In the genomic region with DNA sequence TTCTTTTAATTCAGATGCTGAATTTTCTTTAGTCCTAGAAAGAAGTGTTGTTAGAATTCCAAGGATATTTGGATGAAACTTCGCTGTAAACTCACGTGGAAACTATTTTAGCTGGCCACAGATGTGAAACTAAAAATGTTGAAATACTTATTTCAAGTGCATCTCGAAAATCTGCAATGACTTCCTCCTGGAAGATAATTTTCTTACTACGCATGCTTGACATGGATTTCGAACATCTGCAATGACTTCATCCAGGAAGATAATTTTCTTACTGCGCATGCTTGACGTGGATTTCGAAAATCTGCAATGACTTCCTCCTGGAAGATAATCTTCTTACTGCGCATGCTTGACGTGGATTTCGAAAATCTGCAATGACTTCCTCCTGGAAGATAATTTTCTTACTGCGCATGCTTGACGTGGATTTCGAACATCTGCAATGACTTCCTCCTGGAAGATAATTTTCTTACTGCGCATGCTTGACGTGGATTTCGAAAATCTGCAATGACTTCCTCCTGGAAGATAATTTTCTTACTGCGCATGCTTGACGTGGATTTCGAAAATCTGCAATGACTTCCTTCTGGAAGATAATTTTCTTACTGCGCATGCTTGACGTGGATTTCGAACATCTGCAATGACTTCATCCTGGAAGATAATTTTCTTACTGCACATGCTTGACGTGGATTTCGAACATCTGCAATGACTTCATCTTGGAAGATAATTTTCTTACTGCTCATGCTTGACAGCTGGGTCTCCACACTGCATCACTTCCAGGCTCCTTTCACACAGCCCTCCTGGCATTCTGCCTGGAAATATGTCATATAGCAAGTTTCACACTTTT, we compare ENCODE assay signal across 7 cellular contexts.
DNase-seq lines count a peak whose midpoint lies in the region; ATAC-seq and TF ChIP-seq lines count a peak whose summit lies in the region.
"Not testable (repeated sequence)": the region's sequence is repeated elsewhere in the genome, so short reads cannot be mapped to it uniquely, and the experiment has no call there.

No MANE protein-coding gene starts in this region.

- intact Hi-C loops in heart left ventricle (cut with DNase I), result not testable (repeated sequence)

- H3K27me3 ChIP-seq in MG63, heart left ventricle: not testable (repeated sequence)

- not testable (repeated sequence) for H3K4me3 ChIP-seq in MG63; astrocyte of the spinal cord (ENCODE audit: low read depth, low read length)
- peak overlapping the region in 4 of 12 donors; percentile 29 to 54 (median 41) for H3K4me3 ChIP-seq in heart left ventricle
- H3K4me3 ChIP-seq in skeletal muscle cell (ENCODE audit: low read depth, low read length), result peak overlapping the region; percentile 5

- WGBS in heart left ventricle, 4 donors, result 67 to 81% (median 71%) methylated on average over 25 of the region's 25 CpGs

- peak overlapping the region; percentile 17 to 66 (median 46) for H3K27ac ChIP-seq in heart left ventricle

- H3K4me1 ChIP-seq in heart left ventricle, result peaks cover 0 to 30% (median 8%) of the 10 kb centered on the region in 12 donors

- H3K9me3 ChIP-seq in MG63, heart left ventricle: not testable (repeated sequence)

- in situ Hi-C loops in astrocyte of the spinal cord (cut with HindIII; ENCODE audit: low sequenced_read_pairs), result not testable (repeated sequence)

- DNase-seq in EH (ENCODE audit: low read depth) (peak; percentile 2), MG63 (peak; percentile 17), astrocyte of the spinal cord (ENCODE audit: low read depth, low spot score) (peak; percentile 35), fibroblast of gingiva (ENCODE audit: low read depth) (peak; percentile 85), heart left ventricle (peak in 4 of 5 donors; percentile 54 to 69 (median 62)), mucosa of gallbladder (ENCODE audit: low spot score) (peak; percentile 14), skeletal muscle cell (ENCODE audit: low read depth) (peak; percentile 75)

- TF ChIP-seq CTCF in astrocyte of the spinal cord (IDR thresholded peaks at IDR 0.05; ENCODE audit: low read depth, low read length); heart left ventricle (IDR thresholded peaks at IDR 0.05): not testable (repeated sequence)

- peak; percentile 31 to 43 (median 38) for ATAC-seq in heart left ventricle

- not testable (repeated sequence) for H3K36me3 ChIP-seq in MG63, heart left ventricle

- not testable (repeated sequence) for TF ChIP-seq POLR2A in heart left ventricle (IDR thresholded peaks at IDR 0.05)

Comparison
In these comparisons a context has a peak if more than half of its experiments do, and no peak if none do; other contexts are left out.
1. DNase-seq: peak in every context shown above with its lines; median percentile 85 in fibroblast of gingiva; 75 in skeletal muscle cell; 62 in heart left ventricle; 35 in astrocyte of the spinal cord; 17 in MG63; 14 in mucosa of gallbladder; 2 in EH.